In genomic region chr13:30355405-30355741, GRCh38 we compare ENCODE assay signal across 9 cellular contexts. TPM values are rescaled to one million over a fixed set of nuclear protein-coding genes. Genes with fewer than 3 reads are reported as not detected.
DNase-seq lines count a peak whose midpoint lies in the region; ATAC-seq and TF ChIP-seq lines count a peak whose summit lies in the region.
"Had no signal": no experiment of that assay in that cellular context is flagged by ENCODE, and none has a peak within 500 bp of the region (broad histone marks: within the 10 kb centered on the region; RNA-seq: fewer than 3 reads in every experiment).

No MANE protein-coding gene starts in this region.

- peak; percentile 85 for DNase-seq in ELF-1 (ENCODE audit: low read depth, low spot score)
- DNase-seq in HuH-7 (ENCODE audit: low spot score) = peak; percentile 60
- no peak for DNase-seq in brain microvascular endothelial cell
- peak; percentile 32 to 78 (median 51) for DNase-seq in naive thymus-derived CD8-positive, alpha-beta T cell
- DNase-seq in 8988T = no peak
- DNase-seq in colonic mucosa = no peak
- DNase-seq: NCI-H748 treated with DMSO at 0.1 percent for 48 hours had no signal

- no peak overlapping the region for H3K27ac ChIP-seq in brain microvascular endothelial cell
- no peak overlapping the region for H3K27ac ChIP-seq in colonic mucosa

- H3K9me3 ChIP-seq in colonic mucosa = no peaks in the 10 kb centered on the region

- no peak overlapping the region for H3K9ac ChIP-seq in colonic mucosa (ENCODE audit: low read depth in 2 of 2, low read length in 2 of 2)

- peaks cover 0 to 12% (median 8%) of the 10 kb centered on the region in 9 donors for H3K9me3 Mint-ChIP-seq in naive thymus-derived CD8-positive, alpha-beta T cell

- TF ChIP-seq CTCF in brain microvascular endothelial cell (IDR thresholded peaks at IDR 0.05; ENCODE audit: low read depth, low read length, missing control alignments) = peak; percentile 66
- TF ChIP-seq CTCF in colonic mucosa (IDR thresholded peaks at IDR 0.05) = no peak

- peak overlapping the region; percentile 37 to 79 (median 62) for H3K4me3 Mint-ChIP-seq in naive thymus-derived CD8-positive, alpha-beta T cell

- no peaks in the 10 kb centered on the region for H3K27me3 Mint-ChIP-seq in naive thymus-derived CD8-positive, alpha-beta T cell

- H3K27ac Mint-ChIP-seq in naive thymus-derived CD8-positive, alpha-beta T cell = peak overlapping the region in 6 of 10 donors; percentile 13 to 78 (median 63)

- H3K4me3 ChIP-seq in brain microvascular endothelial cell (ENCODE audit: low read depth, low read length) = no peak overlapping the region
- no peak overlapping the region for H3K4me3 ChIP-seq in colonic mucosa

- H3K4me1 Mint-ChIP-seq in naive thymus-derived CD8-positive, alpha-beta T cell = peaks cover 20 to 41% (median 29%) of the 10 kb centered on the region in 4 donors

- in situ Hi-C loops in brain microvascular endothelial cell (cut with HindIII; ENCODE audit: low pct_ligation_motif_present, low sequenced_read_pairs) = no loop called here

- ATAC-seq in naive thymus-derived CD8-positive, alpha-beta T cell = peak; percentile 92 to 99
- no peak for ATAC-seq in HG02840 (IDR thresholded peaks at IDR 0.05; ENCODE audit: low FRiP score, unreplicated experiment)
- ATAC-seq in HG03571 (IDR thresholded peaks at IDR 0.05; ENCODE audit: unreplicated experiment) = no peak

- peaks cover 0 to 15% (median 7%) of the 10 kb centered on the region in 3 donors for H3K36me3 Mint-ChIP-seq in naive thymus-derived CD8-positive, alpha-beta T cell

- POLR2A ChIA-PET in naive thymus-derived CD8-positive, alpha-beta T cell (lab: Charles Lee) = interaction anchor here (0.6 to 3.2 kb wide), 10 partner anchors 10 to 208 kb away, joined by 3 to 9 read pairs (median 4); no protein-coding TSS in a partner anchor

- H3K36me3 ChIP-seq in brain microvascular endothelial cell (replicated peaks) (no peaks in the 10 kb centered on the region), colonic mucosa (no peaks in the 10 kb centered on the region)

- H3K27me3 ChIP-seq in brain microvascular endothelial cell (replicated peaks) (no peaks in the 10 kb centered on the region), colonic mucosa (no peaks in the 10 kb centered on the region)

- intact Hi-C loops in colonic mucosa (cut with DNase I) = no loop called here

- no peaks in the 10 kb centered on the region for H3K4me1 ChIP-seq in colonic mucosa

RNA-seq across cellular contexts. Expression of gene KATNAL1, which starts 48.0 kb away (rescaled TPM):
- total RNA-seq in naive thymus-derived CD8-positive, alpha-beta T cell = 1 to 10 TPM; 1.5 to 1.7 TPM
- polyA plus RNA-seq in naive thymus-derived CD8-positive, alpha-beta T cell = under 1 TPM; 0.25 to 0.95 (median 0.61) TPM
- total RNA-seq in colonic mucosa = 1 to 10 TPM; 5.9 to 9.3 TPM

Comparison
In these comparisons a context has a peak if more than half of its experiments do, and no peak if none do; other contexts are left out.
1. DNase-seq: peak in ELF-1 (single experiment), HuH-7 (single experiment) and naive thymus-derived CD8-positive, alpha-beta T cell (10 of 10); none in brain microvascular endothelial cell (single experiment), 8988T (single experiment) and colonic mucosa (single experiment).
2. ATAC-seq: peak in naive thymus-derived CD8-positive, alpha-beta T cell (2 of 2); none in HG02840 (single experiment) and HG03571 (single experiment).